In genomic region chr16:81706327-81707295, GRCh38 we compare ENCODE assay signal across 15 cellular contexts.
DNase-seq lines count a peak whose midpoint lies in the region; ATAC-seq and TF ChIP-seq lines count a peak whose summit lies in the region.
"Had no signal": no experiment of that assay in that cellular context is flagged by ENCODE, and none has a peak within 500 bp of the region (broad histone marks: within the 10 kb centered on the region; RNA-seq: fewer than 3 reads in every experiment).

No MANE protein-coding gene starts in this region.

- H3K4me3 ChIP-seq in colonic mucosa, result no peak overlapping the region
- no peak overlapping the region for H3K4me3 ChIP-seq in body of pancreas
- H3K4me3 ChIP-seq: gastroesophageal sphincter, lung had no signal

- H3K36me3 ChIP-seq in colonic mucosa (peaks cover 5% of the 10 kb centered on the region), body of pancreas (replicated peaks in 1 of 2; ENCODE audit: insufficient read depth in 1 of 2, low read depth in 2 of 2) (peaks cover 0 to 8% of the 10 kb centered on the region in 2 donors)

- H3K9me3 ChIP-seq in colonic mucosa (no peaks in the 10 kb centered on the region), body of pancreas (no peaks in the 10 kb centered on the region)
- H3K9me3 ChIP-seq: gastroesophageal sphincter had no signal

- TF ChIP-seq POLR2A in body of pancreas (IDR thresholded peaks at IDR 0.05), result no peak

- no peaks in the 10 kb centered on the region for H3K9me3 Mint-ChIP-seq in activated T-cell treated with anti-CD3 and anti-CD28 coated beads, Interleukin-2, amount 50 U/mL, for 72 hours
- H3K9me3 Mint-ChIP-seq in nephron progenitor cell (no peaks in the 10 kb centered on the region), type B pancreatic cell (no peaks in the 10 kb centered on the region)
- H3K9me3 Mint-ChIP-seq: CD8-positive, alpha-beta memory T cell had no signal

- no peak for ATAC-seq in activated T-cell treated with anti-CD3 and anti-CD28 coated beads, Interleukin-2, amount 50 U/mL, for 72 hours (replicated peaks in 1 of 2)
- ATAC-seq in body of pancreas, result no peak
- no peak for ATAC-seq in GM19351 (IDR thresholded peaks at IDR 0.05; ENCODE audit: unreplicated experiment)
- ATAC-seq: Panc1 had no signal

- H3K4me1 ChIP-seq in colonic mucosa (peaks cover 17% of the 10 kb centered on the region), body of pancreas (peaks cover 16% of the 10 kb centered on the region)

- no peak for TF ChIP-seq CTCF in colonic mucosa (IDR thresholded peaks at IDR 0.05)
- TF ChIP-seq CTCF in nephron progenitor cell (IDR thresholded peaks at IDR 0.05), result no peak
- no peak for TF ChIP-seq CTCF in type B pancreatic cell (conservative IDR thresholded peaks at IDR 0.05)
- TF ChIP-seq CTCF in body of pancreas (IDR thresholded peaks at IDR 0.05), result no peak

- peak overlapping the region in 1 of 2 donors; percentile 52 for H3K9ac ChIP-seq in colonic mucosa (ENCODE audit: low read depth in 2 of 2, low read length in 2 of 2)

- WGBS in body of pancreas, 2 donors, result 92% methylated on average over 25 to 26 of the region's 26 CpGs

- H3K27me3 Mint-ChIP-seq in activated T-cell treated with anti-CD3 and anti-CD28 coated beads, Interleukin-2, amount 50 U/mL, for 72 hours (ENCODE audit: low read depth), result no peaks in the 10 kb centered on the region
- H3K27me3 Mint-ChIP-seq in nephron progenitor cell (ENCODE audit: low read depth, poor library complexity), result peaks cover 2% of the 10 kb centered on the region
- no peaks in the 10 kb centered on the region for H3K27me3 Mint-ChIP-seq in type B pancreatic cell

- H3K27ac ChIP-seq in colonic mucosa (peak overlapping the region; percentile 65), body of pancreas (peak overlapping the region in 1 of 4 donors; percentile 58)

- no peak for DNase-seq in activated T-cell treated with anti-CD3 and anti-CD28 coated beads, Interleukin-2, amount 50 U/mL, for 72 hours
- DNase-seq in activated T-cell treated with anti-CD3 and anti-CD28 coated beads for 4 hours (no peak), colonic mucosa (no peak), nephron progenitor cell (no peak), type B pancreatic cell (ENCODE audit: extremely low spot score, unreplicated experiment) (no peak), NK-92 (lab: John Stamatoyannopoulos, UW; ENCODE audit: unreplicated experiment) (no peak), body of pancreas (no peak)
- DNase-seq: activated naive CD4-positive, alpha-beta T cell treated with anti-CD3 and anti-CD28 coated beads, Interleukin-2, amount 50 U/mL, for 16 hours; CD8-positive, alpha-beta memory T cell; Karpas-422; NCI-H1436 treated with DMSO at 0.1 percent for 48 hours had no signal

- peak overlapping the region; percentile 11 for H3K27ac Mint-ChIP-seq in activated T-cell treated with anti-CD3 and anti-CD28 coated beads, Interleukin-2, amount 50 U/mL, for 72 hours
- H3K27ac Mint-ChIP-seq in nephron progenitor cell (peak overlapping the region; percentile 6), type B pancreatic cell (peak overlapping the region; percentile 12)

- H3K4me3 Mint-ChIP-seq in activated T-cell treated with anti-CD3 and anti-CD28 coated beads, Interleukin-2, amount 50 U/mL, for 72 hours, result no peak overlapping the region
- H3K4me3 Mint-ChIP-seq in nephron progenitor cell, result no peak overlapping the region
- no peak overlapping the region for H3K4me3 Mint-ChIP-seq in type B pancreatic cell
- H3K4me3 Mint-ChIP-seq: CD8-positive, alpha-beta memory T cell had no signal

- peaks cover 6 to 9% of the 10 kb centered on the region in 2 donors for H3K36me3 Mint-ChIP-seq in activated T-cell treated with anti-CD3 and anti-CD28 coated beads, Interleukin-2, amount 50 U/mL, for 72 hours (ENCODE audit: insufficient read depth in 2 of 2)
- H3K36me3 Mint-ChIP-seq in nephron progenitor cell (ENCODE audit: low read depth) (peaks cover 31% of the 10 kb centered on the region), type B pancreatic cell (peaks cover 23% of the 10 kb centered on the region)

- peaks cover 6% of the 10 kb centered on the region for H3K4me1 Mint-ChIP-seq in activated T-cell treated with anti-CD3 and anti-CD28 coated beads, Interleukin-2, amount 50 U/mL, for 72 hours (ENCODE audit: low read depth)
- H3K4me1 Mint-ChIP-seq in nephron progenitor cell, result peaks cover 25% of the 10 kb centered on the region
- peaks cover 14% of the 10 kb centered on the region for H3K4me1 Mint-ChIP-seq in type B pancreatic cell (ENCODE audit: unreplicated experiment)

- no peaks in the 10 kb centered on the region for H3K27me3 ChIP-seq in colonic mucosa
- H3K27me3 ChIP-seq in body of pancreas, result no peaks in the 10 kb centered on the region
- H3K27me3 ChIP-seq: gastroesophageal sphincter had no signal

- intact Hi-C loops in colonic mucosa (cut with DNase I), result no loop called here
- intact Hi-C loops in body of pancreas (cut with DNase I), result no loop called here
